In genomic region chr2:214193943-214194342, GRCh38 we compare ENCODE assay signal across 18 cellular contexts.
DNase-seq lines count a peak whose midpoint lies in the region; ATAC-seq and TF ChIP-seq lines count a peak whose summit lies in the region.
"Had no signal": no experiment of that assay in that cellular context is flagged by ENCODE, and none has a peak within 500 bp of the region (broad histone marks: within the 10 kb centered on the region; RNA-seq: fewer than 3 reads in every experiment).

No MANE protein-coding gene starts in this region.

- H3K27ac ChIP-seq in HCT116 (ENCODE audit: low read depth, low read length) (no peak overlapping the region), coronary artery (no peak overlapping the region)
- H3K27ac ChIP-seq: parathyroid adenoma, thoracic aorta had no signal

- intact Hi-C loops in HCT116 (cut with micrococcal nuclease), result no loop called here

- no peaks in the 10 kb centered on the region for H4K20me1 ChIP-seq in HCT116 (ENCODE audit: insufficient read depth)

- ATAC-seq in HCT116, result peak; percentile 47
- ATAC-seq in HG03442 (IDR thresholded peaks at IDR 0.05; ENCODE audit: unreplicated experiment), result no peak
- no peak for ATAC-seq in GM18861 (IDR thresholded peaks at IDR 0.05; ENCODE audit: unreplicated experiment)
- ATAC-seq: activated CD8-positive, alpha-beta T cell treated with anti-CD3 and anti-CD28 coated beads, Interleukin-2, amount 10 ng/mL, durations not matched to agents 7 days and 5 days; Right ventricle myocardium inferior had no signal

- H3K9ac ChIP-seq in HCT116 (ENCODE audit: low read length), result no peak overlapping the region
- H3K9ac ChIP-seq: parathyroid adenoma had no signal

- no peak overlapping the region for H2AFZ ChIP-seq in HCT116 (ENCODE audit: low read depth, low read length, poor library complexity, severe bottlenecking)
- H2AFZ ChIP-seq: parathyroid adenoma had no signal

- H3K9me3 ChIP-seq in HCT116 (ENCODE audit: control insufficient read depth in 1 of 2, insufficient read depth in 1 of 2, low read depth in 1 of 2, low read length in 2 of 2), result no peaks in the 10 kb centered on the region
- H3K9me3 ChIP-seq: thoracic aorta had no signal

- no peaks in the 10 kb centered on the region for H3K27me3 ChIP-seq in HCT116 (ENCODE audit: insufficient read depth, low read length)

- no peaks in the 10 kb centered on the region for H3K36me3 ChIP-seq in HCT116 (ENCODE audit: control insufficient read depth in 1 of 2, insufficient read depth in 2 of 2, low read length in 2 of 2)
- H3K36me3 ChIP-seq: thoracic aorta had no signal

- 0 out of 6 replicates have a peak, but pooled peaks of 1 of the 3 experiments have one; percentile 5 for TF ChIP-seq CTCF in HCT116 (IDR thresholded peaks at IDR 0.05 in 2 of 3, conservative IDR thresholded peaks at IDR 0.05 in 1 of 3; ENCODE audit: borderline replicate concordance in 1 of 3, insufficient read depth in 1 of 3, low read depth in 2 of 3, low read length in 2 of 3)
- no peak for TF ChIP-seq CTCF in foreskin fibroblast (IDR thresholded peaks at IDR 0.05; ENCODE audit: low read depth, low read length)
- no peak for TF ChIP-seq CTCF in coronary artery (IDR thresholded peaks at IDR 0.05)

- RAD21 ChIA-PET in HCT116 (lab: Charles Lee; ENCODE audit: low non-redundant PET in 1 of 2, low total read pairs in 2 of 2, uncharacterized antibody in 2 of 2, unreplicated experiment in 2 of 2), result no interaction called here

- no peaks in the 10 kb centered on the region for H3K79me2 ChIP-seq in HCT116 (ENCODE audit: insufficient read depth, low read length)
- H3K79me2 ChIP-seq: parathyroid adenoma had no signal

- DNase-seq in A172 (ENCODE audit: low spot score) (peak; percentile 78), HCT116 (ENCODE audit: low read depth, low spot score) (peak; percentile 2), amniotic stem cell (lab: John Stamatoyannopoulos, UW) (peak; percentile 49), foreskin fibroblast (peak; percentile 39 to 69), T-helper 2 cell (no peak), coronary artery (ENCODE audit: low spot score) (no peak)
- DNase-seq: 8988T; activated CD8-positive, alpha-beta T cell treated with anti-CD3 and anti-CD28 coated beads, Interleukin-2, amount 10 ng/mL, durations not matched to agents 7 days and 5 days; activated gamma-delta T cell treated with Interleukin-2 at 50 U/mL for 16 hours; central memory CD4-positive, alpha-beta T cell; mesendoderm; NCI-H1694; stimulated activated CD4-positive, alpha-beta T cell treated with anti-CD3 and anti-CD28 coated beads, Interleukin-15, amount 100 ng/mL, for 24 hours had no signal

- no TSS peak for BruUV-seq in HCT116 (replicated peaks; lab: Mats Ljungman, UMichigan)

- H3K4me2 ChIP-seq in HCT116 (ENCODE audit: low read length), result no peak overlapping the region

- H3K4me3 ChIP-seq in HCT116 (replicated peaks in 1 of 2; ENCODE audit: low read depth in 1 of 2, low read length in 2 of 2), result no peak overlapping the region
- H3K4me3 ChIP-seq in foreskin fibroblast (ENCODE audit: low read depth in 1 of 2, low read length in 2 of 2), result no peak overlapping the region
- no peak overlapping the region for H3K4me3 ChIP-seq in coronary artery
- H3K4me3 ChIP-seq: thoracic aorta had no signal

- TF ChIP-seq POLR2A in HCT116 (IDR thresholded peaks at IDR 0.05; ENCODE audit: borderline replicate concordance, extremely low read depth, insufficient read depth, insufficient read length), result no peak

- POLR2A ChIA-PET in HCT116 (lab: Charles Lee), result no interaction called here

- no peak for TF ChIP-seq RAD21 in HCT116 (IDR thresholded peaks at IDR 0.05; ENCODE audit: low read depth)

- H3K9me2 ChIP-seq in HCT116 (ENCODE audit: insufficient read depth), result peaks cover 2% of the 10 kb centered on the region; the same call in 1 of the 2 replicates

- CTCF ChIA-PET in HCT116 (lab: Charles Lee), result no interaction called here

- H3K4me1 ChIP-seq in HCT116 (ENCODE audit: control insufficient read depth in 1 of 2, insufficient read depth in 2 of 2, low read length in 2 of 2), result peaks cover 0 to 8% of the 10 kb centered on the region in 2 experiments; a peak in 2 of 4 replicates

TF ChIP-seq in HCT116, 20 proteins besides CTCF, POLR2A, EP300 and RAD21:
- TF ChIP-seq FOSL1 (IDR thresholded peaks at IDR 0.05; ENCODE audit: low read depth) (peak; percentile 21; the same call in 1 of the 2 replicates), EZH2phosphoT487 (IDR thresholded peaks at IDR 0.05; ENCODE audit: borderline replicate concordance) (no peak)

Comparison
In these comparisons a context has a peak if more than half of its experiments do, and no peak if none do; other contexts are left out.
1. DNase-seq: peak in A172 (single experiment), HCT116 (single experiment), amniotic stem cell (single experiment) and foreskin fibroblast (2 of 2); none in T-helper 2 cell (0 of 5) and coronary artery (single experiment).